14 cellular contexts compared by ENCODE assay signal in genomic region chr13:28349371-28349770, GRCh38.
DNase-seq lines count a peak whose midpoint lies in the region; ATAC-seq and TF ChIP-seq lines count a peak whose summit lies in the region.
"Had no signal": no experiment of that assay in that cellular context is flagged by ENCODE, and none has a peak within 500 bp of the region (broad histone marks: within the 10 kb centered on the region; RNA-seq: fewer than 3 reads in every experiment).

No MANE protein-coding gene starts in this region.

- peak overlapping the region; percentile 36 for H3K9ac ChIP-seq in neuronal stem cell (ENCODE audit: low read depth, low read length, poor library complexity)
- H3K9ac ChIP-seq: GM23248 had no signal

- H2AK5ac ChIP-seq in neuronal stem cell (ENCODE audit: low read depth, low read length) = no peak overlapping the region

- peak; percentile 59 for DNase-seq in EL
- DNase-seq in SK-N-DZ (ENCODE audit: low spot score) = peak; percentile 71
- peak; percentile 57 for DNase-seq in fibroblast of villous mesenchyme (ENCODE audit: low read depth)
- DNase-seq in neuronal stem cell (ENCODE audit: low spot score) = no peak
- DNase-seq in COR-L47 (lab: John Stamatoyannopoulos, UW) = no peak
- no peak for DNase-seq in NCI-H1436 treated with DMSO at 0.1 percent for 48 hours (lab: John Stamatoyannopoulos, UW)
- DNase-seq in NAMALWA (ENCODE audit: low spot score) = no peak
- DNase-seq in aorta = no peak
- DNase-seq: CD4-positive, alpha-beta memory T cell; DMS153; DMS79 treated with DMSO at 0.1 percent for 48 hours; GM23248 had no signal

- H4K8ac ChIP-seq in neuronal stem cell (ENCODE audit: low read depth, low read length) = no peak overlapping the region

- intact Hi-C loops in aorta (cut with DNase I) = no loop called here

- H3K27ac ChIP-seq in neuronal stem cell (replicated peaks; ENCODE audit: low read length) (no peak overlapping the region), aorta (ENCODE audit: low read depth in 1 of 2, low read length in 2 of 2) (no peak overlapping the region)
- H3K27ac ChIP-seq: C4-2B, GM23248 had no signal

- H3K4ac ChIP-seq in neuronal stem cell (ENCODE audit: low read length) = no peak overlapping the region

- H3K4me1 ChIP-seq in neuronal stem cell (ENCODE audit: control insufficient read depth in 2 of 2, insufficient read depth in 1 of 2, low read depth in 1 of 2, low read length in 2 of 2) (peaks cover 0 to 2% of the 10 kb centered on the region in 2 donors), aorta (ENCODE audit: control insufficient read depth in 1 of 2, insufficient read depth in 2 of 2, low read length in 2 of 2) (no peaks in the 10 kb centered on the region)

- WGBS in neuronal stem cell (ENCODE audit: extremely low coverage in 2 of 2, insufficient read length in 2 of 2, insufficient replicate concordance in 1 of 2), 2 donors = no CpG with 5 or more reads among the region's 6 CpGs
- WGBS in aorta, 2 donors = 84 to 89% methylated on average over 6 of the region's 6 CpGs

- no peak overlapping the region for H4K91ac ChIP-seq in neuronal stem cell (ENCODE audit: low read depth, low read length, poor library complexity)

- H2BK120ac ChIP-seq in neuronal stem cell (ENCODE audit: low read depth, low read length) = no peak overlapping the region

- TF ChIP-seq CTCF in fibroblast of villous mesenchyme (IDR thresholded peaks at IDR 0.05; ENCODE audit: insufficient read depth, low read depth, low read length) = no peak

- no peak for ATAC-seq in aorta (ENCODE audit: low FRiP score)
- ATAC-seq: HCT116 had no signal

- H3K27me3 ChIP-seq in neuronal stem cell (ENCODE audit: control insufficient read depth in 3 of 3, insufficient read depth in 3 of 3, low read depth in 1 of 3, low read length in 3 of 3) (no peaks in the 10 kb centered on the region), aorta (ENCODE audit: control insufficient read depth in 1 of 2, insufficient read depth in 2 of 2, low read length in 1 of 2) (no peaks in the 10 kb centered on the region)

- H3K9me3 ChIP-seq in neuronal stem cell (replicated peaks in 1 of 2; ENCODE audit: control insufficient read depth in 2 of 2, insufficient read depth in 1 of 2, low read depth in 1 of 2, low read length in 2 of 2) = no peaks in the 10 kb centered on the region
- no peaks in the 10 kb centered on the region for H3K9me3 ChIP-seq in aorta (ENCODE audit: control insufficient read depth, low read length)

- H2BK12ac ChIP-seq in neuronal stem cell (ENCODE audit: low read length) = no peak overlapping the region

- H3K18ac ChIP-seq in neuronal stem cell (ENCODE audit: low read length) = no peak overlapping the region

- H3K79me1 ChIP-seq in neuronal stem cell (ENCODE audit: low read depth, low read length) = no peaks in the 10 kb centered on the region

- H3K36me3 ChIP-seq in neuronal stem cell (replicated peaks in 1 of 2; ENCODE audit: control insufficient read depth in 2 of 2, insufficient read depth in 2 of 2, low read length in 2 of 2) = peaks cover 0 to 2% of the 10 kb centered on the region in 2 donors
- no peaks in the 10 kb centered on the region for H3K36me3 ChIP-seq in aorta (ENCODE audit: control insufficient read depth in 1 of 2, insufficient read depth in 2 of 2, low read length in 1 of 2)

- H3K14ac ChIP-seq in neuronal stem cell (ENCODE audit: low read length) = no peak overlapping the region

- no peak overlapping the region for H2AFZ ChIP-seq in neuronal stem cell (ENCODE audit: low read length)
- H2AFZ ChIP-seq: GM23248 had no signal

- H3K4me2 ChIP-seq in neuronal stem cell (ENCODE audit: insufficient read depth, low read length, poor library complexity, severe bottlenecking) = no peak overlapping the region

- no peak overlapping the region for H2BK15ac ChIP-seq in neuronal stem cell (ENCODE audit: low read length)

- H3K4me3 ChIP-seq in fibroblast of villous mesenchyme (ENCODE audit: low read depth, low read length) (no peak overlapping the region), neuronal stem cell (ENCODE audit: low read length in 2 of 2) (no peak overlapping the region), aorta (ENCODE audit: low read length in 2 of 2) (no peak overlapping the region)
- H3K4me3 ChIP-seq: GM23248 had no signal

- H3K23ac ChIP-seq in neuronal stem cell (ENCODE audit: low read depth, low read length, poor library complexity) = no peak overlapping the region

- H2BK5ac ChIP-seq in neuronal stem cell (ENCODE audit: low read length) = no peak overlapping the region

Comparison
In these comparisons a context has a peak if more than half of its experiments do, and no peak if none do; other contexts are left out.
1. DNase-seq: peak in EL (single experiment), SK-N-DZ (single experiment) and fibroblast of villous mesenchyme (single experiment); none in neuronal stem cell (single experiment), COR-L47 (single experiment), NCI-H1436 treated with DMSO at 0.1 percent for 48 hours (single experiment), NAMALWA (single experiment) and aorta (0 of 2).